ENCODE assay signal across 9 cellular contexts in the genomic region with DNA sequence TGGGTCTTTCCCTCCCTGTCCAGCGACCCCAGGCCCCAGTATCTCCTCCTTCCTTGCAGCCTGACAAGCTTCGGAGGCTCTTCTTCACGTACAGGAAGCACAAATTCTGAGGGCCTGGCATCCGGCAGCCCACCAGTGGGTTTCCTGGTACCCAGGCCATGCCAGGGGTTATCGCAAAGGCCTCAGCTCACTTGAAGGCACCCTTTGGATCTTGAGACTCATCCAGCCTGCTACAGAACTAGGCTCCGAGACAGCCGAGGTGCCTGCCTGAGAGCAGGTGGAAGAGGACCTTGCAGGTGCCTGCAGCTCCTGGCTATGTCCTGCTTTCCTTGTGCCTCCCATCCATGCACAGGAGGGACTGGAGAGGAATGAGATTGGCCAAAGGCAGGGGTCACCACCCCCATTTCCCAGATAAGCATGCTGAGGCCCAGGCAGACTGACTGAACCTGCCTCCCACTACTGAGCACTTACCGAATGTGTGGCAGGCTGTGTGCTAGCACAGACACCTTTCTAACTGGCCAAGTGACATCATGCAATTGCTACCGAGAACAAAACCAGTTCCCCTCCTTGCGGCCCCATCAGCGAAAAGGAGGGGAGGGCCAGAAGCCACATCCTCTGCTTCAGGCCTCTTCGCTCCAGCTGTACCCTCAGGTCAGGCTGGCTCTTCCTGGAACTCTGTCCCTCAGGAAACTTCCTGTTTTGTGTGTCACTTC. TPM values are rescaled to one million over a fixed set of nuclear protein-coding genes. Genes with fewer than 3 reads are reported as not detected.
DNase-seq lines count a peak whose midpoint lies in the region; ATAC-seq and TF ChIP-seq lines count a peak whose summit lies in the region.
"Had no signal": no experiment of that assay in that cellular context is flagged by ENCODE, and none has a peak within 500 bp of the region (broad histone marks: within the 10 kb centered on the region; RNA-seq: fewer than 3 reads in every experiment).

No MANE protein-coding gene starts in this region.

- ATAC-seq in GM19043 (IDR thresholded peaks at IDR 0.05; ENCODE audit: low read depth, unreplicated experiment) (peak; percentile 88), HG03175 (IDR thresholded peaks at IDR 0.05; ENCODE audit: unreplicated experiment) (peak; percentile 67), upper lobe of left lung (ENCODE audit: low FRiP score in 2 of 2) (peak in 1 of 2 donors; percentile 8)

- no peaks in the 10 kb centered on the region for H3K27me3 ChIP-seq in upper lobe of left lung

- no peaks in the 10 kb centered on the region for H3K9me3 ChIP-seq in upper lobe of left lung

- no peak for TF ChIP-seq CTCF in upper lobe of left lung (IDR thresholded peaks at IDR 0.05)

- peaks cover 17 to 26% (median 21%) of the 10 kb centered on the region in 4 donors for H3K4me1 ChIP-seq in upper lobe of left lung

- H3K27ac ChIP-seq in upper lobe of left lung: peak overlapping the region in 3 of 4 donors; percentile 57 to 67 (median 59)

- no peaks in the 10 kb centered on the region for H3K36me3 Mint-ChIP-seq in activated CD4-positive, alpha-beta T cell treated with anti-CD3 and anti-CD28 coated beads, Interleukin-2, amount 10 ng/mL, durations not matched to agents 24 days and 14 days (ENCODE audit: low read depth)
- no peaks in the 10 kb centered on the region for H3K36me3 Mint-ChIP-seq in immature natural killer cell

- no peak for TF ChIP-seq EP300 in upper lobe of left lung (IDR thresholded peaks at IDR 0.05)

- peak overlapping the region; percentile 56 for H3K4me3 Mint-ChIP-seq in activated CD4-positive, alpha-beta T cell treated with anti-CD3 and anti-CD28 coated beads, Interleukin-2, amount 10 ng/mL, durations not matched to agents 24 days and 14 days
- peak overlapping the region; percentile 62 to 79 (median 67) for H3K4me3 Mint-ChIP-seq in immature natural killer cell

- DNase-seq in activated CD4-positive, alpha-beta T cell treated with anti-CD3 and anti-CD28 coated beads, Interleukin-2, amount 10 ng/mL, durations not matched to agents 24 days and 14 days: peak; percentile 91
- peak; percentile 66 to 70 (median 67) for DNase-seq in immature natural killer cell
- DNase-seq in upper lobe of left lung: peak in 1 of 2 donors; percentile 51
- no peak for DNase-seq in epidermal melanocyte (ENCODE audit: insufficient read length, low spot score)
- no peak for DNase-seq in Ammon's horn (ENCODE audit: low spot score)
- DNase-seq in DMS114 treated with DMSO at 0.1 percent for 48 hours (lab: John Stamatoyannopoulos, UW; ENCODE audit: unreplicated experiment): no peak

- H3K4me1 Mint-ChIP-seq in activated CD4-positive, alpha-beta T cell treated with anti-CD3 and anti-CD28 coated beads, Interleukin-2, amount 10 ng/mL, durations not matched to agents 24 days and 14 days: peaks cover 62% of the 10 kb centered on the region
- H3K4me1 Mint-ChIP-seq in immature natural killer cell: peaks cover 50 to 57% of the 10 kb centered on the region in 2 donors

- H3K9me3 Mint-ChIP-seq in activated CD4-positive, alpha-beta T cell treated with anti-CD3 and anti-CD28 coated beads, Interleukin-2, amount 10 ng/mL, durations not matched to agents 24 days and 14 days: no peaks in the 10 kb centered on the region
- H3K9me3 Mint-ChIP-seq in immature natural killer cell: no peaks in the 10 kb centered on the region

- no peaks in the 10 kb centered on the region for H3K27me3 Mint-ChIP-seq in activated CD4-positive, alpha-beta T cell treated with anti-CD3 and anti-CD28 coated beads, Interleukin-2, amount 10 ng/mL, durations not matched to agents 24 days and 14 days
- peaks cover 5 to 10% (median 6%) of the 10 kb centered on the region in 3 donors for H3K27me3 Mint-ChIP-seq in immature natural killer cell (ENCODE audit: low read depth in 3 of 3)

- TF ChIP-seq POLR2A in upper lobe of left lung (IDR thresholded peaks at IDR 0.05): peak in 1 of 4 donors; percentile 27

- 60 to 72% methylated on average over 11 to 12 of the region's 12 CpGs for WGBS in upper lobe of left lung, 2 donors

- H3K27ac Mint-ChIP-seq in activated CD4-positive, alpha-beta T cell treated with anti-CD3 and anti-CD28 coated beads, Interleukin-2, amount 10 ng/mL, durations not matched to agents 24 days and 14 days: peak overlapping the region; percentile 92
- peak overlapping the region; percentile 20 to 80 (median 62) for H3K27ac Mint-ChIP-seq in immature natural killer cell

- H3K36me3 ChIP-seq in upper lobe of left lung: no peaks in the 10 kb centered on the region

- intact Hi-C loops in activated CD4-positive, alpha-beta T cell treated with anti-CD3 and anti-CD28 coated beads, Interleukin-2, amount 10 ng/mL, durations not matched to agents 24 days and 14 days (cut with micrococcal nuclease): loop anchor here (5.0 kb wide), 2 partner anchors 36 to 86 kb away; no protein-coding TSS in a partner anchor

- H3K4me3 ChIP-seq in upper lobe of left lung: no peak overlapping the region

RNA-seq across cellular contexts. Expression of a gene that starts 11.2 kb away (rescaled TPM):
- not detected in 2 replicates for total RNA-seq in activated CD4-positive, alpha-beta T cell treated with anti-CD3 and anti-CD28 coated beads, Interleukin-2, amount 10 ng/mL, durations not matched to agents 24 days and 14 days
- not detected for polyA plus RNA-seq in immature natural killer cell
- total RNA-seq in upper lobe of left lung: under 1 TPM in 1 of 6 donors, not detected in 5; 0.09 TPM
- total RNA-seq: HT1080 had no signal

RNA-seq across cellular contexts. Expression of a gene that starts 26.1 kb away (rescaled TPM):
- total RNA-seq in activated CD4-positive, alpha-beta T cell treated with anti-CD3 and anti-CD28 coated beads, Interleukin-2, amount 10 ng/mL, durations not matched to agents 24 days and 14 days: 56.8 and 62.3 TPM in 2 replicates
- polyA plus RNA-seq in immature natural killer cell: 10 to 100 TPM in 1 of 3 donors, 1 to 10 TPM in 2; 3.5 to 10.2 (median 7.8) TPM
- 100 to 1,000 TPM in 1 of 6 donors, 10 to 100 TPM in 5; 31.5 to 103 (median 64.2) TPM for total RNA-seq in upper lobe of left lung

RNA-seq across cellular contexts. Expression of a gene that starts 27.7 kb away (rescaled TPM):
- 1.2 and 1.5 TPM in 2 replicates for total RNA-seq in activated CD4-positive, alpha-beta T cell treated with anti-CD3 and anti-CD28 coated beads, Interleukin-2, amount 10 ng/mL, durations not matched to agents 24 days and 14 days
- 1 to 10 TPM in 2 of 3 donors, not detected in 1; 1.8 to 2.8 TPM for polyA plus RNA-seq in immature natural killer cell
- 1 to 10 TPM in 3 of 6 donors, under 1 TPM in 2, not detected in 1; 0.77 to 5.2 (median 1.2) TPM for total RNA-seq in upper lobe of left lung

RNA-seq across cellular contexts. Expression of a gene that starts 45.6 kb away (rescaled TPM):
- 165 and 169 TPM in 2 replicates for total RNA-seq in activated CD4-positive, alpha-beta T cell treated with anti-CD3 and anti-CD28 coated beads, Interleukin-2, amount 10 ng/mL, durations not matched to agents 24 days and 14 days
- polyA plus RNA-seq in immature natural killer cell: 10 to 100 TPM; 39.6 to 59.7 (median 41.4) TPM
- total RNA-seq in upper lobe of left lung: 10 to 100 TPM; 17.5 to 80.1 (median 48.2) TPM

Comparison
In these comparisons a context has a peak if more than half of its experiments do, and no peak if none do; other contexts are left out.
1. DNase-seq: peak in activated CD4-positive, alpha-beta T cell treated with anti-CD3 and anti-CD28 coated beads, Interleukin-2, amount 10 ng/mL, durations not matched to agents 24 days and 14 days (single experiment) and immature natural killer cell (3 of 3); none in epidermal melanocyte (single experiment), Ammon's horn (single experiment) and DMS114 treated with DMSO at 0.1 percent for 48 hours (single experiment).